Comparison of ENCODE assay signal across 8 cellular contexts in the genomic region with DNA sequence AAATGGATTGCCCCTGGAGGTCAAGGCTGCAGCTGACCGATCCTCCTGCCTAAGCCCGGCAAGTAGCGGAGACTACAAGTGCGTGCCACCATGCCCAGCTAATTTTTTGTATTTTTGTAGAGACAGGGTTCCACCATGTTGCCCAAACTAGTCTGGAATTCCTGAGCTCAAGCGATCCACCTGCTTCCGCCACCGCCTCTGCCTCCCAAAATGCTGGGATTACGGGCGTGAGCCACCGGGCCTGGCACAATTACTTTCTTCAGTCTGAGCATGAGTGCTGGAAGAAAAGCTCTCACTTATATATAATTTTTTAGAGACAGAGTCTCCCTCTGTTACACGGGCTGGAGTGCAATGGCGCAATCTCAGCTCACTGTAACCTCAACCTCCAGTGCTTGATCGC.
DNase-seq lines count a peak whose midpoint lies in the region; ATAC-seq and TF ChIP-seq lines count a peak whose summit lies in the region.
"Not testable (repeated sequence)": the region's sequence is repeated elsewhere in the genome, so short reads cannot be mapped to it uniquely, and the experiment has no call there.

No MANE protein-coding gene starts in this region.

- not testable (repeated sequence) for H3K36me3 ChIP-seq in CD8-positive, alpha-beta T cell (ENCODE audit: insufficient read depth, low read length); heart right ventricle; stomach

- peak overlapping the region; percentile 85 for H3K4me3 Mint-ChIP-seq in CD8-positive, alpha-beta T cell
- H3K4me3 Mint-ChIP-seq in T-cell (peak overlapping the region; percentile 83 to 91 (median 90)), brain (peak overlapping the region in 3 of 5 experiments; percentile 35 to 90 (median 87))
- peak overlapping the region; percentile 93 for H3K4me3 Mint-ChIP-seq in activated T-cell treated with anti-CD3 and anti-CD28 coated beads, Interleukin-2, amount 50 U/mL, for 4 hours
- peak overlapping the region; percentile 97 for H3K4me3 Mint-ChIP-seq in natural killer cell treated with Interleukin-12 subunit alpha and Interleukin-12 subunit beta and Interleukin-15 and Interleukin-18, amount 100 ng/mL, for 72 hours

- not testable (repeated sequence) for TF ChIP-seq POLR2A in stomach (IDR thresholded peaks at IDR 0.05)

- H3K27ac Mint-ChIP-seq in CD8-positive, alpha-beta T cell, result not testable (repeated sequence)
- H3K27ac Mint-ChIP-seq in T-cell (peak overlapping the region in 1 of 2 donors; percentile 95), brain (peak overlapping the region in 1 of 5 experiments; percentile 99)
- H3K27ac Mint-ChIP-seq in natural killer cell treated with Interleukin-12 subunit alpha and Interleukin-12 subunit beta and Interleukin-15 and Interleukin-18, amount 100 ng/mL, for 72 hours, result peak overlapping the region; percentile 98 to 99

- H3K27me3 ChIP-seq in CD8-positive, alpha-beta T cell (ENCODE audit: insufficient read depth, low read length); heart right ventricle; stomach: not testable (repeated sequence)

- not testable (repeated sequence) for H3K36me3 Mint-ChIP-seq in CD8-positive, alpha-beta T cell; T-cell; activated T-cell treated with anti-CD3 and anti-CD28 coated beads, Interleukin-2, amount 50 U/mL, for 4 hours (ENCODE audit: insufficient read depth); brain; natural killer cell treated with Interleukin-12 subunit alpha and Interleukin-12 subunit beta and Interleukin-15 and Interleukin-18, amount 100 ng/mL, for 72 hours

- 86 to 93% methylated on average over 13 of the region's 13 CpGs for WGBS in heart right ventricle, 2 donors
- WGBS in stomach, 5 donors, result 71 to 79% (median 76%) methylated on average over 13 of the region's 13 CpGs

- not testable (repeated sequence) for ATAC-seq in CD8-positive, alpha-beta T cell; T-cell (replicated peaks in 1 of 4); activated T-cell treated with anti-CD3 and anti-CD28 coated beads, Interleukin-2, amount 50 U/mL, for 4 hours; heart right ventricle; natural killer cell treated with Interleukin-12 subunit alpha and Interleukin-12 subunit beta and Interleukin-15 and Interleukin-18, amount 100 ng/mL, for 72 hours

- CTCF ChIA-PET in CD8-positive, alpha-beta T cell (lab: Charles Lee), result interaction anchor here (1.2 kb wide), 1 partner anchor 540 kb away, joined by 3 read pairs; no protein-coding TSS in a partner anchor
- CTCF ChIA-PET in T-cell (lab: Charles Lee), result interaction anchor here in 1 of 2 donors (1.8 kb wide), 1 partner anchor 425 kb away, joined by 11 read pairs; a partner anchor contains a TSS

- DNase-seq in CD8-positive, alpha-beta T cell; Jurkat, Clone E6-1 (ENCODE audit: low read depth, low spot score); activated T-cell treated with anti-CD3 and anti-CD28 coated beads, Interleukin-2, amount 50 U/mL, for 4 hours; natural killer cell treated with Interleukin-12 subunit alpha and Interleukin-12 subunit beta and Interleukin-15 and Interleukin-18, amount 100 ng/mL, for 72 hours (ENCODE audit: low spot score); stomach: not testable (repeated sequence)
- DNase-seq in T-cell, result peak in 1 of 34 experiments; percentile 5
- peak in 1 of 2 donors; percentile 10 for DNase-seq in heart right ventricle

- not testable (repeated sequence) for H3K27ac ChIP-seq in CD8-positive, alpha-beta T cell (ENCODE audit: low read depth, low read length)
- H3K27ac ChIP-seq in heart right ventricle, result peak overlapping the region in 3 of 10 donors; percentile 90 to 95 (median 92)
- peak overlapping the region; percentile 44 to 98 (median 94) for H3K27ac ChIP-seq in stomach

- not testable (repeated sequence) for H3K27me3 Mint-ChIP-seq in CD8-positive, alpha-beta T cell (ENCODE audit: low read depth); T-cell; activated T-cell treated with anti-CD3 and anti-CD28 coated beads, Interleukin-2, amount 50 U/mL, for 4 hours (ENCODE audit: low read depth); brain; natural killer cell treated with Interleukin-12 subunit alpha and Interleukin-12 subunit beta and Interleukin-15 and Interleukin-18, amount 100 ng/mL, for 72 hours

- H3K9me3 Mint-ChIP-seq in CD8-positive, alpha-beta T cell; T-cell; activated T-cell treated with anti-CD3 and anti-CD28 coated beads, Interleukin-2, amount 50 U/mL, for 4 hours; natural killer cell treated with Interleukin-12 subunit alpha and Interleukin-12 subunit beta and Interleukin-15 and Interleukin-18, amount 100 ng/mL, for 72 hours: not testable (repeated sequence)
- peaks cover 0 to 26% (median 2%) of the 10 kb centered on the region in 5 experiments for H3K9me3 Mint-ChIP-seq in brain

- POLR2A ChIA-PET in CD8-positive, alpha-beta T cell (lab: Charles Lee), result interaction anchor here (1.8 kb wide), 1 partner anchor 425 kb away, joined by 8 read pairs; a partner anchor contains a TSS
- POLR2A ChIA-PET in T-cell (lab: Charles Lee), result interaction anchor here in 1 of 2 donors (0.9 kb wide), 1 partner anchor 426 kb away, joined by 4 read pairs; no protein-coding TSS in a partner anchor

- peak overlapping the region; percentile 69 for H3K4me3 ChIP-seq in CD8-positive, alpha-beta T cell (ENCODE audit: low read depth, low read length)
- peak overlapping the region; percentile 75; the same call in 1 of the 2 replicates for H3K4me3 ChIP-seq in Jurkat, Clone E6-1 (ENCODE audit: low read length)
- H3K4me3 ChIP-seq in heart right ventricle, result peak overlapping the region in 6 of 10 donors; percentile 65 to 89 (median 77)
- peak overlapping the region; percentile 57 to 65 (median 60) for H3K4me3 ChIP-seq in stomach

- TF ChIP-seq CTCF in CD8-positive, alpha-beta T cell (IDR thresholded peaks at IDR 0.05); brain (conservative IDR thresholded peaks at IDR 0.05); heart right ventricle (IDR thresholded peaks at IDR 0.05); stomach (IDR thresholded peaks at IDR 0.05): not testable (repeated sequence)

- H3K9me3 ChIP-seq in CD8-positive, alpha-beta T cell (ENCODE audit: low read length); heart right ventricle; stomach: not testable (repeated sequence)

- not testable (repeated sequence) for H3K4me1 ChIP-seq in CD8-positive, alpha-beta T cell (ENCODE audit: insufficient read depth, low read length)
- H3K4me1 ChIP-seq in heart right ventricle, result peaks cover 0 to 16% (median 0%) of the 10 kb centered on the region in 9 donors
- H3K4me1 ChIP-seq in stomach, result peaks cover 0 to 10% (median 5%) of the 10 kb centered on the region in 4 donors

- not testable (repeated sequence) for TF ChIP-seq EP300 in stomach (IDR thresholded peaks at IDR 0.05)

- intact Hi-C loops in CD8-positive, alpha-beta T cell (cut with DNase I, micrococcal nuclease), result loop anchor here in 1 of 2 experiments (10.0 kb wide), 1 partner anchor 427 kb away; a partner anchor contains a TSS
- intact Hi-C loops in heart right ventricle (cut with DNase I); stomach (cut with DNase I; ENCODE audit: low total_unique reads): not testable (repeated sequence)

- H3K4me1 Mint-ChIP-seq in CD8-positive, alpha-beta T cell (ENCODE audit: low read depth), result peaks cover 11% of the 10 kb centered on the region
- H3K4me1 Mint-ChIP-seq in T-cell; activated T-cell treated with anti-CD3 and anti-CD28 coated beads, Interleukin-2, amount 50 U/mL, for 4 hours (ENCODE audit: low read depth); brain; natural killer cell treated with Interleukin-12 subunit alpha and Interleukin-12 subunit beta and Interleukin-15 and Interleukin-18, amount 100 ng/mL, for 72 hours (ENCODE audit: low read depth in 2 of 2): not testable (repeated sequence)
